11 cellular contexts compared by ENCODE assay signal in genomic region chr2:85053802-85054201, GRCh38.
DNase-seq lines count a peak whose midpoint lies in the region; ATAC-seq and TF ChIP-seq lines count a peak whose summit lies in the region.
"Had no signal": no experiment of that assay in that cellular context is flagged by ENCODE, and none has a peak within 500 bp of the region (broad histone marks: within the 10 kb centered on the region; RNA-seq: fewer than 3 reads in every experiment).

No MANE protein-coding gene starts in this region.

- TF ChIP-seq CTCF in brain microvascular endothelial cell (IDR thresholded peaks at IDR 0.05; ENCODE audit: low read depth, low read length, missing control alignments) (no peak), neutrophil (IDR thresholded peaks at IDR 0.05) (no peak), left ventricle myocardium inferior (IDR thresholded peaks at IDR 0.05; ENCODE audit: borderline replicate concordance) (no peak)

- H3K36me3 ChIP-seq in MG63 (peaks cover 62% of the 10 kb centered on the region), brain microvascular endothelial cell (replicated peaks) (peaks cover 23% of the 10 kb centered on the region), neutrophil (peaks cover 50% of the 10 kb centered on the region), left ventricle myocardium inferior (peaks cover 52% of the 10 kb centered on the region)

- intact Hi-C loops in left ventricle myocardium inferior (cut with micrococcal nuclease): no loop called here

- H3K9me3 ChIP-seq in MG63 (no peaks in the 10 kb centered on the region), neutrophil (no peaks in the 10 kb centered on the region), left ventricle myocardium inferior (replicated peaks) (no peaks in the 10 kb centered on the region)

- in situ Hi-C loops in brain microvascular endothelial cell (cut with HindIII; ENCODE audit: low pct_ligation_motif_present, low sequenced_read_pairs): no loop called here

- H3K4me1 ChIP-seq in neutrophil (ENCODE audit: control insufficient read depth in 1 of 2, insufficient read depth in 1 of 2, low read depth in 1 of 2, low read length in 1 of 2): peaks cover 5 to 14% of the 10 kb centered on the region in 2 experiments
- peaks cover under 1% of the 10 kb centered on the region for H3K4me1 ChIP-seq in left ventricle myocardium inferior

- H3K27ac ChIP-seq in brain microvascular endothelial cell: no peak overlapping the region
- peak overlapping the region; percentile 4 for H3K27ac ChIP-seq in neutrophil
- no peak overlapping the region for H3K27ac ChIP-seq in left ventricle myocardium inferior (replicated peaks)

- H3K27me3 ChIP-seq in MG63 (no peaks in the 10 kb centered on the region), brain microvascular endothelial cell (replicated peaks) (no peaks in the 10 kb centered on the region), neutrophil (no peaks in the 10 kb centered on the region), left ventricle myocardium inferior (ENCODE audit: low read depth) (no peaks in the 10 kb centered on the region)

- H3K4me3 ChIP-seq in MG63 (no peak overlapping the region), brain microvascular endothelial cell (ENCODE audit: low read depth, low read length) (no peak overlapping the region), neutrophil (ENCODE audit: low read depth in 1 of 2, low read length in 1 of 2) (no peak overlapping the region), left ventricle myocardium inferior (no peak overlapping the region)
- H3K4me3 ChIP-seq: GM23338 had no signal

- ATAC-seq in HG03025 (IDR thresholded peaks at IDR 0.05; ENCODE audit: low FRiP score, unreplicated experiment): no peak
- ATAC-seq: GM23338 had no signal

- DNase-seq in ELR (ENCODE audit: low read depth) (peak; percentile 68), MG63 (peak; percentile 61), brain microvascular endothelial cell (peak; percentile 53), NCI-H1417 (lab: John Stamatoyannopoulos, UW) (no peak), NCI-H187 (lab: John Stamatoyannopoulos, UW) (no peak), left ventricle myocardium inferior (no peak)
- DNase-seq: activated naive CD4-positive, alpha-beta T cell treated with anti-CD3 and anti-CD28 coated beads for 36 hours; naive B cell had no signal

Comparison
In these comparisons a context has a peak if more than half of its experiments do, and no peak if none do; other contexts are left out.
1. DNase-seq: peak in ELR (single experiment), MG63 (single experiment) and brain microvascular endothelial cell (single experiment); none in NCI-H1417 (0 of 3), NCI-H187 (0 of 2) and left ventricle myocardium inferior (single experiment).